ENCODE assay signal across 17 cellular contexts in the genomic region with DNA sequence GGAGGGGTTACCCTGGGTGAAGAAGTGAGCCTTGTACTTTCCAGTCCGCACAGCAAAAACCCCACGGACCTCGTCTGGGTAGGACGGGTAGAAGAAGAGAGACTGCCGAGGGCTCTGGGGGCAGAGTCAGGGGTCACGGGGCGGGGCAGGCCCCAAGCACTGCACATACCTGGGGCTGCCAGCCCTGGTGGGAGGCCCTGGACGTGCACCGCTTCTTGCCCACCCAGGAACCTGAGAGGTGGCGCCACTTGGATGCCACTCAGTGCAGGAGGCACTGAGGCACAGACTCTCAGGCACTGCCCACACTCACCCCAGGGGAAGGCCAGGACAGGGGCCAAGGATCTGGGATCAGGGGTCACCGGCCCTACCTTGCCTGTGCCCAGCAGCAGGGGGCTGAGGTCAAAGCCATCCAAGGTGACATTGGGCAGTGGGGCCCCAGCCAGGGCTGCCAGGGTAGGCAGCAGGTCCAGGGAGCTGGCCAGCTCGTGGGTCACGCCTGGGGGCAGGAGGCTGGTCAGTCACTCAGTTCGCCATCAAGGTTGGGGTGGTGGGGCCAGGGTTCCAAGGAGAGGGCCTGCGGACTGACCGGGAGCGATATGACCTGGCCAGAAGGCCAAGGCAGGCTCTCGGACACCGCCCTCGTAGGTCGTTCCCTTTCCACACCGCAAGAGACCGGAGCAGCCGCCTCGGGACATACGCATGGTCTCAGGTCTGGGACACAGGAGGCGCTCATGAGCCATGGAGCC. TPM values are rescaled to one million over a fixed set of nuclear protein-coding genes. Genes with fewer than 3 reads are reported as not detected.
DNase-seq lines count a peak whose midpoint lies in the region; TF ChIP-seq lines count a peak whose summit lies in the region.
"Had no signal": no experiment of that assay in that cellular context is flagged by ENCODE, and none has a peak within 500 bp of the region (broad histone marks: within the 10 kb centered on the region; RNA-seq: fewer than 3 reads in every experiment).

No MANE protein-coding gene starts in this region.

- TF ChIP-seq EP300 in suprapubic skin (IDR thresholded peaks at IDR 0.05): no peak

- H3K27me3 ChIP-seq in right atrium auricular region (no peaks in the 10 kb centered on the region), suprapubic skin (no peaks in the 10 kb centered on the region)
- H3K27me3 ChIP-seq: left lung, tibial nerve had no signal

- H2AFZ ChIP-seq in OCI-LY7 (ENCODE audit: low read length): no peak overlapping the region

- H3K4me1 ChIP-seq in right atrium auricular region: peaks cover 0 to 42% of the 10 kb centered on the region in 2 donors
- H3K4me1 ChIP-seq in OCI-LY7 (ENCODE audit: insufficient read depth, low read length, poor library complexity, severe bottlenecking): peaks cover 31% of the 10 kb centered on the region
- H3K4me1 ChIP-seq in suprapubic skin: peaks cover 58% of the 10 kb centered on the region

- TF ChIP-seq CTCF in right atrium auricular region (IDR thresholded peaks at IDR 0.05) (no peak), OCI-LY7 (conservative IDR thresholded peaks at IDR 0.05; ENCODE audit: low read length) (0 out of 2 replicates have a peak, but pooled peaks have one; percentile 27), epithelial cell of proximal tubule (conservative IDR thresholded peaks at IDR 0.05; ENCODE audit: low read depth, low read length) (peak; percentile 15), suprapubic skin (IDR thresholded peaks at IDR 0.05) (no peak)

- no peaks in the 10 kb centered on the region for H3K79me2 ChIP-seq in OCI-LY7 (ENCODE audit: insufficient read depth, low read depth, low read length)

- CTCF ChIA-PET in OCI-LY7 (lab: Charles Lee; ENCODE audit: unreplicated experiment): no interaction called here

- H3K36me3 ChIP-seq in right atrium auricular region: no peaks in the 10 kb centered on the region
- no peaks in the 10 kb centered on the region for H3K36me3 ChIP-seq in OCI-LY7 (ENCODE audit: insufficient read depth, low read length)
- H3K36me3 ChIP-seq in suprapubic skin: peaks cover 12% of the 10 kb centered on the region

- no peak for TF ChIP-seq POLR2A in suprapubic skin (IDR thresholded peaks at IDR 0.05)

- DNase-seq in cardiac septum (ENCODE audit: low spot score) (peak; percentile 72), right atrium auricular region (ENCODE audit: low spot score) (no peak), OCI-LY7 (ENCODE audit: low spot score) (no peak), epithelial cell of proximal tubule (ENCODE audit: low read depth) (no peak), suprapubic skin (ENCODE audit: low spot score in 2 of 2) (peak; percentile 64 to 79), OCI-M1 (lab: John Stamatoyannopoulos, UW) (no peak)
- DNase-seq in stimulated activated CD4-positive, alpha-beta T cell treated with anti-CD3 and anti-CD28 coated beads, Interleukin-2, amount 100 ng/mL, for 24 hours: no peak
- DNase-seq in activated naive CD4-positive, alpha-beta T cell (lab: John Stamatoyannopoulos, UW): no peak
- DNase-seq: activated CD8-positive, alpha-beta memory T cell treated with anti-CD3 and anti-CD28 coated beads for 24 hours; activated gamma-delta T cell treated with Interleukin-2 at 50 U/mL for 16 hours; GDM1; hippocampal formation; NK-92 treated with Interleukin-12 subunit alpha and Interleukin-12 subunit beta, amount 100 ng/mL, for 24 hours; stimulated activated CD4-positive, alpha-beta T cell treated with anti-CD3 and anti-CD28 coated beads, Interleukin-2, amount 100 ng/mL, for 48 hours; stimulated activated CD8-positive, alpha-beta memory T cell treated with anti-CD3 and anti-CD28 coated beads, Interleukin-4, amount 100 ng/mL, for 48 hours had no signal

- intact Hi-C loops in cardiac septum (cut with DNase I) (loop anchor here (5.0 kb wide), 1 partner anchor 77 kb away; no protein-coding TSS in a partner anchor), OCI-LY7 (cut with micrococcal nuclease; ENCODE audit: unreplicated experiment) (no loop called here)

- no peak overlapping the region for H3K4me2 ChIP-seq in OCI-LY7 (ENCODE audit: low read length)

- no TSS peak for BruUV-seq in OCI-LY7 (replicated peaks; lab: Mats Ljungman, UMichigan)

- WGBS in suprapubic skin: 91% methylated on average over 13 of the region's 27 CpGs

- POLR2A ChIA-PET in OCI-LY7 (lab: Charles Lee): no interaction called here

- H4K20me1 ChIP-seq in OCI-LY7 (ENCODE audit: insufficient read depth, low read length): no peaks in the 10 kb centered on the region

- no peaks in the 10 kb centered on the region for H3K9me3 ChIP-seq in right atrium auricular region
- H3K9me3 ChIP-seq in OCI-LY7 (ENCODE audit: low read length): no peaks in the 10 kb centered on the region
- no peaks in the 10 kb centered on the region for H3K9me3 ChIP-seq in suprapubic skin
- H3K9me3 ChIP-seq: left lung, tibial nerve had no signal

- no peaks in the 10 kb centered on the region for H3K9me2 ChIP-seq in OCI-LY7 (ENCODE audit: insufficient read depth, low read length)

- H3K4me3 ChIP-seq in right atrium auricular region: no peak overlapping the region
- no peak overlapping the region for H3K4me3 ChIP-seq in OCI-LY7 (ENCODE audit: low read depth, low read length, poor library complexity, severe bottlenecking)
- H3K4me3 ChIP-seq in epithelial cell of proximal tubule (ENCODE audit: low read depth, low read length): no peak overlapping the region
- H3K4me3 ChIP-seq in suprapubic skin: no peak overlapping the region
- H3K4me3 ChIP-seq: left lung, tibial nerve had no signal

- no peak overlapping the region for H3K27ac ChIP-seq in right atrium auricular region
- no peak overlapping the region for H3K27ac ChIP-seq in OCI-LY7 (ENCODE audit: low read depth, low read length, poor library complexity, severe bottlenecking)
- H3K27ac ChIP-seq in suprapubic skin: no peak overlapping the region
- H3K27ac ChIP-seq: left lung, tibial nerve had no signal

RNA-seq across cellular contexts. Expression of a gene that starts 2.2 kb away (rescaled TPM):
- 33.7 TPM for total RNA-seq in cardiac septum
- 10 to 100 TPM; 30.7 to 38.9 TPM for total RNA-seq in right atrium auricular region
- total RNA-seq in OCI-LY7 (2014; rRNA removed; shearing (Covaris generic)): 20.1 and 31.6 TPM in 2 replicates
- total RNA-seq in OCI-LY7 (2022): 34.4 and 34.8 TPM in 2 replicates
- 25.5 and 58.5 TPM in 2 replicates for total RNA-seq in epithelial cell of proximal tubule
- total RNA-seq in suprapubic skin: 10 to 100 TPM; 37.0 to 51.3 (median 42.2) TPM

RNA-seq across cellular contexts. Expression of a gene that starts 25.1 kb away (rescaled TPM):
- total RNA-seq in cardiac septum (0.48 TPM), right atrium auricular region (under 1 TPM; 0.26 to 0.71 TPM), OCI-LY7 (2022) (1.5 and 2.2 TPM in 2 replicates), epithelial cell of proximal tubule (0.23 and 0.43 TPM in 2 replicates), suprapubic skin (1 to 10 TPM; 2.6 to 4.4 (median 3.7) TPM)
- 0.54 and 0.62 TPM in 2 replicates for total RNA-seq in OCI-LY7 (2014; rRNA removed; shearing (Covaris generic))

RNA-seq across cellular contexts. Expression of a gene that starts 43.1 kb away (rescaled TPM):
- 49.4 TPM for total RNA-seq in cardiac septum
- total RNA-seq in right atrium auricular region: 10 to 100 TPM; 25.1 to 29.5 TPM
- 83.8 and 85.8 TPM in 2 replicates for total RNA-seq in OCI-LY7 (2014; rRNA removed; shearing (Covaris generic))
- total RNA-seq in OCI-LY7 (2022): 100 and 110 TPM in 2 replicates
- 29.5 and 50.4 TPM in 2 replicates for total RNA-seq in epithelial cell of proximal tubule
- 10 to 100 TPM; 43.0 to 86.5 (median 73.0) TPM for total RNA-seq in suprapubic skin

RNA-seq across cellular contexts. Expression of a gene that starts 46.9 kb away (rescaled TPM):
- total RNA-seq in cardiac septum: 25.9 TPM
- total RNA-seq in right atrium auricular region: 10 to 100 TPM in 1 of 2 donors, 1 to 10 TPM in 1; 8.2 to 12.3 TPM
- not detected in 2 replicates for total RNA-seq in OCI-LY7 (2014; rRNA removed; shearing (Covaris generic))
- 0.07 and 0.15 TPM in 2 replicates for total RNA-seq in OCI-LY7 (2022)
- 1.4 and 3.6 TPM in 2 replicates for total RNA-seq in epithelial cell of proximal tubule
- 10 to 100 TPM in 2 of 4 donors, 1 to 10 TPM in 2; 2.9 to 15.9 (median 9.5) TPM for total RNA-seq in suprapubic skin

RNA-seq across cellular contexts. Expression of a gene that starts 47.5 kb away (rescaled TPM):
- total RNA-seq in cardiac septum (253 TPM), right atrium auricular region (100 to 1,000 TPM; 184 to 281 TPM), OCI-LY7 (2022) (138 and 162 TPM in 2 replicates), epithelial cell of proximal tubule (1.2 and 4.0 TPM in 2 replicates), suprapubic skin (10 to 100 TPM; 12.7 to 46.6 (median 19.2) TPM)
- 92.6 and 101 TPM in 2 replicates for total RNA-seq in OCI-LY7 (2014; rRNA removed; shearing (Covaris generic))

Comparison
In these comparisons a context has a peak if more than half of its experiments do, and no peak if none do; other contexts are left out.
1. DNase-seq: peak in cardiac septum (single experiment) and suprapubic skin (2 of 2); none in right atrium auricular region (single experiment), OCI-LY7 (single experiment), epithelial cell of proximal tubule (single experiment), stimulated activated CD4-positive, alpha-beta T cell treated with anti-CD3 and anti-CD28 coated beads, Interleukin-2, amount 100 ng/mL, for 24 hours (0 of 2), OCI-M1 (single experiment) and activated naive CD4-positive, alpha-beta T cell (0 of 4).
2. CTCF ChIP-seq: peak in OCI-LY7 (single experiment) and epithelial cell of proximal tubule (single experiment); none in right atrium auricular region (0 of 2) and suprapubic skin (0 of 2).